ENCODE assay signal across 19 cellular contexts in genomic region chr11:93820085-93820710, GRCh38. TPM values are rescaled to one million over a fixed set of nuclear protein-coding genes. Genes with fewer than 3 reads are reported as not detected.
DNase-seq lines count a peak whose midpoint lies in the region; ATAC-seq, FAIRE-seq and TF ChIP-seq lines count a peak whose summit lies in the region.
"Had no signal": no experiment of that assay in that cellular context is flagged by ENCODE, and none has a peak within 500 bp of the region (broad histone marks: within the 10 kb centered on the region; RNA-seq: fewer than 3 reads in every experiment).

No MANE protein-coding gene starts in this region.

- no peaks in the 10 kb centered on the region for H3K79me2 ChIP-seq in DND-41 (ENCODE audit: insufficient read depth, low read length)
- no peaks in the 10 kb centered on the region for H3K79me2 ChIP-seq in HCT116 (ENCODE audit: insufficient read depth, low read length)
- H3K79me2 ChIP-seq in K562 (ENCODE audit: control insufficient read depth, insufficient read depth, low read length) = no peaks in the 10 kb centered on the region

- H2AFZ ChIP-seq in DND-41 (ENCODE audit: low read depth, low read length) = no peak overlapping the region
- H2AFZ ChIP-seq in HCT116 (ENCODE audit: low read depth, low read length, poor library complexity, severe bottlenecking) = no peak overlapping the region
- H2AFZ ChIP-seq in K562 (ENCODE audit: low read depth, low read length) = no peak overlapping the region

- no peaks in the 10 kb centered on the region for H4K20me1 ChIP-seq in DND-41 (ENCODE audit: insufficient read depth, low read length)
- no peaks in the 10 kb centered on the region for H4K20me1 ChIP-seq in HCT116 (ENCODE audit: insufficient read depth)
- no peaks in the 10 kb centered on the region for H4K20me1 ChIP-seq in K562 (replicated peaks; ENCODE audit: control insufficient read depth, insufficient read depth, low read length)

- in situ Hi-C loops in K562 (cut with MboI) = no loop called here

- peaks cover 11% of the 10 kb centered on the region for H3K4me1 Mint-ChIP-seq in nephron
- H3K4me1 Mint-ChIP-seq: CD4-positive, alpha-beta memory T cell had no signal

- POLR2A ChIA-PET in HCT116 (lab: Charles Lee) (no interaction called here), K562 (lab: Yijun Ruan, JAX) (interaction anchor here (1.4 to 3.6 kb wide), 2 partner anchors 10 to 79 kb away, joined by 4 to 8 read pairs; partner anchors contain the start of genes C11orf54 and TAF1D)

- FAIRE-seq in K562 (lab: Jason Lieb, UNC) = no peak
- FAIRE-seq: G401.6 had no signal

- no peaks in the 10 kb centered on the region for H3K4me1 ChIP-seq in DND-41 (ENCODE audit: insufficient read depth, low read length)
- H3K4me1 ChIP-seq in HCT116 (ENCODE audit: control insufficient read depth in 1 of 2, insufficient read depth in 2 of 2, low read length in 2 of 2) = no peaks in the 10 kb centered on the region
- peaks cover 0 to 2% of the 10 kb centered on the region in 2 experiments; a peak in 1 of 5 replicates for H3K4me1 ChIP-seq in K562 (replicated peaks in 1 of 2; ENCODE audit: control insufficient read depth in 2 of 2, insufficient read depth in 2 of 2, low read length in 2 of 2)
- H3K4me1 ChIP-seq in aorta (ENCODE audit: control insufficient read depth in 1 of 2, insufficient read depth in 2 of 2, low read length in 2 of 2) = no peaks in the 10 kb centered on the region
- H3K4me1 ChIP-seq: HAP-1 had no signal

- no peak overlapping the region for H3K9ac ChIP-seq in DND-41 (ENCODE audit: low read depth, low read length)
- no peak overlapping the region for H3K9ac ChIP-seq in HCT116 (ENCODE audit: low read length)
- H3K9ac ChIP-seq in K562 (ENCODE audit: insufficient read depth in 1 of 2, low read depth in 2 of 2, low read length in 2 of 2) = no peak overlapping the region

- H3K27ac ChIP-seq in DND-41 (ENCODE audit: low read length) (no peak overlapping the region), HCT116 (ENCODE audit: low read depth, low read length) (no peak overlapping the region), K562 (ENCODE audit: extremely low read depth, low read depth, low read length) (no peak overlapping the region), aorta (ENCODE audit: low read depth in 1 of 2, low read length in 2 of 2) (no peak overlapping the region)
- H3K27ac ChIP-seq: RWPE1, SJSA1 had no signal

- WGBS in K562 (ENCODE audit: insufficient coverage, low coverage, missing lambda C conversion rate) = 29% methylated on average over 8 of the region's 8 CpGs
- WGBS in aorta, 2 donors = 90 to 91% methylated on average over 8 of the region's 8 CpGs

- H3K4me2 ChIP-seq in DND-41 (ENCODE audit: insufficient read depth, low read length) (no peak overlapping the region), HCT116 (ENCODE audit: low read length) (no peak overlapping the region), K562 (ENCODE audit: insufficient read depth, low read length) (no peak overlapping the region)

- TF ChIP-seq CTCF in DND-41 (IDR thresholded peaks at IDR 0.05; ENCODE audit: borderline replicate concordance, extremely low read depth, low read length, poor library complexity, severe bottlenecking) = no peak
- no peak for TF ChIP-seq CTCF in HCT116 (IDR thresholded peaks at IDR 0.05 in 2 of 3, conservative IDR thresholded peaks at IDR 0.05 in 1 of 3; ENCODE audit: borderline replicate concordance in 1 of 3, insufficient read depth in 1 of 3, low read depth in 2 of 3, low read length in 2 of 3)
- TF ChIP-seq CTCF in K562 (IDR thresholded peaks at IDR 0.05 in 2 of 3, conservative IDR thresholded peaks at IDR 0.05 in 1 of 3; ENCODE audit: insufficient read depth in 2 of 3, low read depth in 1 of 3, low read length in 3 of 3) = no peak
- TF ChIP-seq CTCF in nephron (IDR thresholded peaks at IDR 0.05; ENCODE audit: unreplicated experiment in 3 of 3) = no peak

- H3K27me3 ChIP-seq in DND-41 (ENCODE audit: insufficient read depth, low read length, poor library complexity) = no peaks in the 10 kb centered on the region
- no peaks in the 10 kb centered on the region for H3K27me3 ChIP-seq in HCT116 (ENCODE audit: insufficient read depth, low read length)
- peaks cover 6 to 9% of the 10 kb centered on the region in 2 experiments; a peak in 2 of 5 replicates for H3K27me3 ChIP-seq in K562 (ENCODE audit: control insufficient read depth in 2 of 2, insufficient read depth in 2 of 2, low read length in 2 of 2)
- H3K27me3 ChIP-seq in aorta (ENCODE audit: control insufficient read depth in 1 of 2, insufficient read depth in 2 of 2, low read length in 1 of 2) = no peaks in the 10 kb centered on the region
- H3K27me3 ChIP-seq: SJSA1 had no signal

- TF ChIP-seq POLR2A in HCT116 (IDR thresholded peaks at IDR 0.05; ENCODE audit: borderline replicate concordance, extremely low read depth, insufficient read depth, insufficient read length) = no peak
- TF ChIP-seq POLR2A in K562 (conservative IDR thresholded peaks at IDR 0.05) = no peak

- 0 out of 3 replicates have a peak, but pooled peaks have one; percentile 29 for ATAC-seq in DND-41 (ENCODE audit: insufficient read depth, low read depth)
- ATAC-seq in HCT116 = peak; percentile 13; the same call in 1 of the 2 replicates
- ATAC-seq in K562 = peak; percentile 36
- no peak for ATAC-seq in HG03039 (IDR thresholded peaks at IDR 0.05; ENCODE audit: unreplicated experiment)
- no peak for ATAC-seq in aorta (ENCODE audit: low FRiP score)

- H3K4me3 Mint-ChIP-seq in nephron = no peak overlapping the region
- H3K4me3 Mint-ChIP-seq: CD4-positive, alpha-beta memory T cell had no signal

- no peaks in the 10 kb centered on the region for H3K27me3 Mint-ChIP-seq in nephron (ENCODE audit: low read depth)
- H3K27me3 Mint-ChIP-seq: CD4-positive, alpha-beta memory T cell had no signal

- no peaks in the 10 kb centered on the region for H3K9me1 ChIP-seq in K562 (ENCODE audit: control insufficient read depth, insufficient read depth, low read length)

- TF ChIP-seq EP300 in K562 (IDR thresholded peaks at IDR 0.05; ENCODE audit: low read length) = no peak

- H3K36me3 ChIP-seq in DND-41 (ENCODE audit: insufficient read depth, low read length) = peaks cover 2% of the 10 kb centered on the region; the same call in 1 of the 2 replicates
- peaks cover 0 to 2% of the 10 kb centered on the region in 2 experiments; a peak in 1 of 4 replicates for H3K36me3 ChIP-seq in HCT116 (ENCODE audit: control insufficient read depth in 1 of 2, insufficient read depth in 2 of 2, low read length in 2 of 2)
- H3K36me3 ChIP-seq in K562 (ENCODE audit: control insufficient read depth, insufficient read depth, low read length) = peaks cover under 1% of the 10 kb centered on the region; the same call in 1 of the 3 replicates
- peaks cover 0 to 7% of the 10 kb centered on the region in 2 donors for H3K36me3 ChIP-seq in aorta (ENCODE audit: control insufficient read depth in 1 of 2, insufficient read depth in 2 of 2, low read length in 1 of 2)
- H3K36me3 ChIP-seq: SJSA1 had no signal

- CTCF ChIA-PET in HCT116 (lab: Charles Lee) (no interaction called here), K562 (lab: Yijun Ruan, JAX; ENCODE audit: low intra/inter-chr PET ratio) (no interaction called here)

- H3K27ac Mint-ChIP-seq in nephron = peak overlapping the region; percentile 13 to 90 (median 61)
- H3K27ac Mint-ChIP-seq: CD4-positive, alpha-beta memory T cell had no signal

- DNase-seq in DND-41 (no peak), HCT116 (ENCODE audit: low read depth, low spot score) (no peak), K562 (ENCODE audit: extremely low read depth in 1 of 4, low spot score in 3 of 4) (no peak), NCI-H2171 treated with DMSO at 0.1 percent for 48 hours (lab: John Stamatoyannopoulos, UW) (no peak), aorta (no peak)
- DNase-seq: CD4-positive, alpha-beta memory T cell; DMS79 treated with DMSO at 0.1 percent for 48 hours; NCI-H1930; NCI-H2227 treated with DMSO at 0.1 percent for 48 hours; NCI-H526 treated with DMSO at 0.1 percent for 48 hours; OCI-M1; SW 1271 had no signal

- peaks cover 16% of the 10 kb centered on the region for H3K36me3 Mint-ChIP-seq in nephron (ENCODE audit: low read depth)

- intact Hi-C loops in HCT116 (cut with micrococcal nuclease) (no loop called here), K562 (cut with micrococcal nuclease) (no loop called here), aorta (cut with DNase I) (no loop called here)

- BruUV-seq in HCT116 (replicated peaks; lab: Mats Ljungman, UMichigan) = no TSS peak
- no TSS peak for BruUV-seq in K562 (replicated peaks; lab: Mats Ljungman, UMichigan)

- H3K9me3 Mint-ChIP-seq in nephron = no peaks in the 10 kb centered on the region

- H3K4me3 ChIP-seq in DND-41 (ENCODE audit: low read depth in 1 of 2, low read length in 2 of 2) (no peak overlapping the region), HCT116 (replicated peaks in 1 of 2; ENCODE audit: low read depth in 1 of 2, low read length in 2 of 2) (no peak overlapping the region), K562 (no peak overlapping the region), aorta (ENCODE audit: low read length in 2 of 2) (no peak overlapping the region)
- H3K4me3 ChIP-seq: HAP-1, SJSA1 had no signal

- RAD21 ChIA-PET in HCT116 (lab: Charles Lee; ENCODE audit: low non-redundant PET in 1 of 2, low total read pairs in 2 of 2, uncharacterized antibody in 2 of 2, unreplicated experiment in 2 of 2) = no interaction called here

- H3K9me3 ChIP-seq in DND-41 (ENCODE audit: insufficient read depth, low read length, severe bottlenecking) (no peaks in the 10 kb centered on the region), HCT116 (ENCODE audit: control insufficient read depth in 1 of 2, insufficient read depth in 1 of 2, low read depth in 1 of 2, low read length in 2 of 2) (no peaks in the 10 kb centered on the region), K562 (replicated peaks; ENCODE audit: control insufficient read depth, insufficient read depth, low read depth, low read length) (no peaks in the 10 kb centered on the region), aorta (ENCODE audit: control insufficient read depth, low read length) (no peaks in the 10 kb centered on the region)
- H3K9me3 ChIP-seq: HAP-1, SJSA1 had no signal

- TF ChIP-seq RAD21 in HCT116 (IDR thresholded peaks at IDR 0.05; ENCODE audit: low read depth) (no peak), K562 (CRISPR knock-in tag; conservative IDR thresholded peaks at IDR 0.05 in 1 of 2, IDR thresholded peaks at IDR 0.05 in 1 of 2) (no peak)

- H3K9me2 ChIP-seq in HCT116 (ENCODE audit: insufficient read depth) = no peaks in the 10 kb centered on the region

RNA-seq across cellular contexts. Expression of gene VSTM5, which starts 30.2 kb away (rescaled TPM):
- total RNA-seq in HCT116 (2021; ENCODE audit: unreplicated experiment) (not detected), K562 (2014; rRNA removed) (not detected in 2 replicates), K562 (2014; rRNA removed; fragmentation: Illumina TruSeq; extraction: Trizol) (not detected in 2 replicates), K562 (2015; rRNA removed; fragmentation: Illumina TruSeq; extraction: Trizol) (not detected in 2 replicates), K562 (2021) (not detected in 2 replicates), aorta (under 1 TPM; 0.36 to 0.87 TPM)
- polyA plus RNA-seq in HCT116 (2012) = 0.02 and 0.04 TPM in 2 replicates
- not detected in 2 replicates for total RNA-seq in K562 (2011; cell fraction: chromatin; rRNA removed; ENCODE audit: low replicate concordance)
- not detected in 2 replicates for total RNA-seq in K562 (2011; cell fraction: nucleolus; rRNA removed)
- total RNA-seq in K562 (2011; cell fraction: nucleoplasm; rRNA removed) = not detected in 2 replicates
- polyA plus RNA-seq in K562 (2011; rRNA removed) (not detected in 2 replicates), K562 (2014; fragmentation: Illumina TruSeq; extraction: Trizol) (not detected in 2 replicates), K562 (2014; fragmentation: Nextera tagmentation; extraction: Ambion mirVana) (under 1 TPM in 1 of 2 experiments, not detected in 1; 0.01 TPM), K562 (2014; rRNA removed) (not detected in 2 replicates), aorta (not detected)
- polyA plus RNA-seq in K562 (2011; cell fraction: cytosol; rRNA removed) = not detected in 2 replicates
- polyA plus RNA-seq in K562 (2011; cell fraction: nucleus; rRNA removed) = not detected in 2 replicates
- 0.03 TPM in 1 of 2 replicates, not detected in the other for polyA plus RNA-seq in K562 (2012)
- polyA minus RNA-seq in K562 (2011; rRNA and poly(A)+ RNA removed) = not detected in 2 replicates
- polyA minus RNA-seq in K562 (2011; cell fraction: cytosol; rRNA and poly(A)+ RNA removed) = not detected in 2 replicates
- polyA minus RNA-seq in K562 (2011; cell fraction: nucleus; rRNA and poly(A)+ RNA removed) = not detected in 2 replicates
- total RNA-seq: CD4-positive, alpha-beta memory T cell; HT1080; SJSA1 had no signal
- polyA plus RNA-seq: CD4-positive, alpha-beta memory T cell had no signal

RNA-seq across cellular contexts. Expression of gene MED17, which starts 36.1 kb away (rescaled TPM):
- total RNA-seq in HCT116 (2021; ENCODE audit: unreplicated experiment) (41.1 TPM), K562 (2014; rRNA removed) (29.8 and 30.7 TPM in 2 replicates), K562 (2014; rRNA removed; fragmentation: Illumina TruSeq; extraction: Trizol) (34.5 and 35.1 TPM in 2 replicates), K562 (2015; rRNA removed; fragmentation: Illumina TruSeq; extraction: Trizol) (31.5 and 32.4 TPM in 2 replicates), K562 (2021) (34.7 and 35.0 TPM in 2 replicates), aorta (10 to 100 TPM; 30.9 to 33.1 TPM)
- 19.3 and 20.8 TPM in 2 replicates for polyA plus RNA-seq in HCT116 (2012)
- 55.0 and 121 TPM in 2 replicates for total RNA-seq in K562 (2011; cell fraction: chromatin; rRNA removed; ENCODE audit: low replicate concordance)
- total RNA-seq in K562 (2011; cell fraction: nucleolus; rRNA removed) = 36.2 and 37.2 TPM in 2 replicates
- 65.5 and 106 TPM in 2 replicates for total RNA-seq in K562 (2011; cell fraction: nucleoplasm; rRNA removed)
- polyA plus RNA-seq in K562 (2011; rRNA removed) (20.3 and 22.0 TPM in 2 replicates), K562 (2014; fragmentation: Illumina TruSeq; extraction: Trizol) (22.1 and 26.8 TPM in 2 replicates), K562 (2014; fragmentation: Nextera tagmentation; extraction: Ambion mirVana) (1 to 10 TPM; 6.7 to 7.7 TPM), K562 (2014; rRNA removed) (21.5 and 21.7 TPM in 2 replicates), aorta (10 to 100 TPM in 1 of 2 donors, 1 to 10 TPM in 1; 8.9 to 12.5 TPM)
- polyA plus RNA-seq in K562 (2011; cell fraction: cytosol; rRNA removed) = 7.8 and 8.2 TPM in 2 replicates
- polyA plus RNA-seq in K562 (2011; cell fraction: nucleus; rRNA removed) = 31.3 and 40.5 TPM in 2 replicates
- 12.7 and 15.4 TPM in 2 replicates for polyA plus RNA-seq in K562 (2012)
- 30.5 and 37.4 TPM in 2 replicates for polyA minus RNA-seq in K562 (2011; rRNA and poly(A)+ RNA removed)
- polyA minus RNA-seq in K562 (2011; cell fraction: cytosol; rRNA and poly(A)+ RNA removed) = 11.0 and 14.2 TPM in 2 replicates
- polyA minus RNA-seq in K562 (2011; cell fraction: nucleus; rRNA and poly(A)+ RNA removed) = 36.9 and 49.5 TPM in 2 replicates

Comparison
In these comparisons a context has a peak if more than half of its experiments do, and no peak if none do; other contexts are left out.
1. ATAC-seq: peak in DND-41 (single experiment), HCT116 (single experiment) and K562 (single experiment); none in HG03039 (single experiment) and aorta (single experiment).